In the genomic region with DNA sequence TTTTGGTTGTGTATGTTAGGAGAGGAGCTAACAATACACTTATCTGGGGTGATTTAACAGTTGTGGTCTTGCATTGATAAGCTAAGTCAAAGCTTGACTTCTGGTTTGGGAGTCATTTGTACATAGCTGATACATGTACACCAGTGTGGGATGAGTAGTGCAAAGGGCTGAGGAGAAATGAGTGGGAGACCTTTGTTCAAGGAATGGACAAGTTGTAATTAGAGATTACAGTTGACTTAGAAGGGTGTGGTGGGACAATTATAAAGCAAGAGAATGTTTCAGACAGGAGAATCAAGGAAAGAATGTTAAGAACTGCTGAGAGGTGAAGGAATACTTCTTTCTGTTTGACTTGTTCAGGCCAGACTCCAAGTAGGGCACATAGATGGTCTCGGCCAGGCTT, we compare ENCODE assay signal across 5 cellular contexts.
"Had no signal": no experiment of that assay in that cellular context is flagged by ENCODE, and none has a peak within 500 bp of the region (broad histone marks: within the 10 kb centered on the region; RNA-seq: fewer than 3 reads in every experiment).

No MANE protein-coding gene starts in this region.

- DNase-seq: H9, HCEC 1CT, IMR-90 had no signal

- H3K4me2 ChIP-seq: GM23338 had no signal

- H3K4me3 ChIP-seq: GM23338, K562 had no signal

- ATAC-seq: GM23338, K562 had no signal

- H2AFZ ChIP-seq: GM23338 had no signal
